In genomic region chr10:62082270-62082669, GRCh38 we compare ENCODE assay signal across 11 cellular contexts.
DNase-seq lines count a peak whose midpoint lies in the region; ATAC-seq and TF ChIP-seq lines count a peak whose summit lies in the region.
"Had no signal": no experiment of that assay in that cellular context is flagged by ENCODE, and none has a peak within 500 bp of the region (broad histone marks: within the 10 kb centered on the region; RNA-seq: fewer than 3 reads in every experiment).

No MANE protein-coding gene starts in this region.

- H3K9me3 ChIP-seq in mucosa of rectum (ENCODE audit: control insufficient read depth in 2 of 2, low read length in 2 of 2) (no peaks in the 10 kb centered on the region), tibial artery (no peaks in the 10 kb centered on the region)

- H3K36me3 Mint-ChIP-seq in activated T-cell treated with anti-CD3 and anti-CD28 coated beads, Interleukin-2, amount 50 U/mL, for 72 hours (ENCODE audit: insufficient read depth in 2 of 2), result peaks cover 21 to 55% of the 10 kb centered on the region in 2 donors
- peaks cover 46% of the 10 kb centered on the region for H3K36me3 Mint-ChIP-seq in activated naive CD8-positive, alpha-beta T cell treated with anti-CD3 and anti-CD28 coated beads, Interleukin-2, amount 50 U/mL, for 24 hours (ENCODE audit: low read depth)

- H3K9me3 Mint-ChIP-seq in activated T-cell treated with anti-CD3 and anti-CD28 coated beads, Interleukin-2, amount 50 U/mL, for 72 hours, result peaks cover 0 to 4% of the 10 kb centered on the region in 2 donors
- peaks cover 4% of the 10 kb centered on the region for H3K9me3 Mint-ChIP-seq in activated naive CD8-positive, alpha-beta T cell treated with anti-CD3 and anti-CD28 coated beads, Interleukin-2, amount 50 U/mL, for 24 hours

- ATAC-seq in activated T-cell treated with anti-CD3 and anti-CD28 coated beads, Interleukin-2, amount 50 U/mL, for 72 hours (replicated peaks in 1 of 2), result no peak
- ATAC-seq in activated naive CD8-positive, alpha-beta T cell treated with anti-CD3 and anti-CD28 coated beads, Interleukin-2, amount 50 U/mL, for 24 hours, result no peak
- ATAC-seq in GM18868 (IDR thresholded peaks at IDR 0.05; ENCODE audit: unreplicated experiment), result no peak

- H3K27ac Mint-ChIP-seq in activated T-cell treated with anti-CD3 and anti-CD28 coated beads, Interleukin-2, amount 50 U/mL, for 72 hours, result peak overlapping the region; percentile 31
- H3K27ac Mint-ChIP-seq in activated naive CD8-positive, alpha-beta T cell treated with anti-CD3 and anti-CD28 coated beads, Interleukin-2, amount 50 U/mL, for 24 hours, result peak overlapping the region; percentile 85

- peaks cover 21 to 23% of the 10 kb centered on the region in 2 donors for H3K4me1 ChIP-seq in mucosa of rectum (ENCODE audit: control insufficient read depth in 2 of 2, insufficient read depth in 2 of 2, low read length in 2 of 2)
- H3K4me1 ChIP-seq in tibial artery, result peaks cover 0 to 84% (median 57%) of the 10 kb centered on the region in 4 donors

- H3K27ac ChIP-seq in mucosa of rectum (ENCODE audit: low read depth in 2 of 2, low read length in 2 of 2) (peak overlapping the region; percentile 77 to 83), tibial artery (peak overlapping the region; percentile 73 to 81)

- H3K4me3 ChIP-seq in mucosa of rectum (ENCODE audit: low read length in 2 of 2) (peak overlapping the region in 1 of 2 donors; percentile 62), tibial artery (no peak overlapping the region)

- intact Hi-C loops in tibial artery (cut with DNase I; ENCODE audit: low total_unique reads), result loop anchor here (10.0 kb wide), 1 partner anchor 177 kb away; the partner anchor contains the start of gene ARID5B

- H3K4me3 Mint-ChIP-seq in activated T-cell treated with anti-CD3 and anti-CD28 coated beads, Interleukin-2, amount 50 U/mL, for 72 hours, result peak overlapping the region; percentile 43 to 77
- H3K4me3 Mint-ChIP-seq in activated naive CD8-positive, alpha-beta T cell treated with anti-CD3 and anti-CD28 coated beads, Interleukin-2, amount 50 U/mL, for 24 hours, result peak overlapping the region; percentile 58

- no peaks in the 10 kb centered on the region for H3K27me3 Mint-ChIP-seq in activated T-cell treated with anti-CD3 and anti-CD28 coated beads, Interleukin-2, amount 50 U/mL, for 72 hours (ENCODE audit: low read depth)
- H3K27me3 Mint-ChIP-seq in activated naive CD8-positive, alpha-beta T cell treated with anti-CD3 and anti-CD28 coated beads, Interleukin-2, amount 50 U/mL, for 24 hours, result no peaks in the 10 kb centered on the region

- no peak for TF ChIP-seq CTCF in tibial artery (IDR thresholded peaks at IDR 0.05)

- H3K36me3 ChIP-seq in mucosa of rectum (ENCODE audit: control insufficient read depth in 2 of 2, insufficient read depth in 2 of 2, low read length in 2 of 2) (peaks cover 6 to 18% of the 10 kb centered on the region in 2 donors), tibial artery (peaks cover 19 to 41% (median 35%) of the 10 kb centered on the region in 3 donors)

- no peaks in the 10 kb centered on the region for H3K27me3 ChIP-seq in mucosa of rectum (ENCODE audit: control insufficient read depth in 2 of 2, insufficient read depth in 2 of 2, low read length in 2 of 2)
- no peaks in the 10 kb centered on the region for H3K27me3 ChIP-seq in tibial artery

- DNase-seq in activated T-cell treated with anti-CD3 and anti-CD28 coated beads, Interleukin-2, amount 50 U/mL, for 72 hours, result no peak
- no peak for DNase-seq in activated T-cell treated with anti-CD3 and anti-CD28 coated beads, Interleukin-2, amount 50 U/mL, for 1 hour
- no peak for DNase-seq in activated naive CD8-positive, alpha-beta T cell treated with anti-CD3 and anti-CD28 coated beads, Interleukin-2, amount 50 U/mL, for 24 hours
- no peak for DNase-seq in tibial artery
- DNase-seq in mucosa of gallbladder (ENCODE audit: low spot score), result no peak
- no peak for DNase-seq in glomerular visceral epithelial cell (ENCODE audit: extremely low spot score)
- DNase-seq: erythroblast; H7; stimulated activated CD8-positive, alpha-beta memory T cell treated with anti-CD3 and anti-CD28 coated beads, Interleukin-4, amount 100 ng/mL, for 48 hours had no signal

- H3K9ac ChIP-seq in mucosa of rectum (ENCODE audit: low read depth in 1 of 2, low read length in 2 of 2), result peak overlapping the region; percentile 0 to 21

- H3K4me1 Mint-ChIP-seq in activated T-cell treated with anti-CD3 and anti-CD28 coated beads, Interleukin-2, amount 50 U/mL, for 72 hours (ENCODE audit: low read depth), result peaks cover 74% of the 10 kb centered on the region
- peaks cover 80% of the 10 kb centered on the region for H3K4me1 Mint-ChIP-seq in activated naive CD8-positive, alpha-beta T cell treated with anti-CD3 and anti-CD28 coated beads, Interleukin-2, amount 50 U/mL, for 24 hours
